In genomic region chr5:168736201-168736940, GRCh38 we compare ENCODE assay signal across 1 cellular context.
TF ChIP-seq lines count a peak whose summit lies in the region.

No MANE protein-coding gene starts in this region.

TF ChIP-seq in GM23338, 12 proteins besides CTCF, POLR2A, EP300 and RAD21 (continued from another document):
- TF ChIP-seq ZNF462 (CRISPR knock-in tag; IDR thresholded peaks at IDR 0.05) (no peak), CREB1 (CRISPR knock-in tag; IDR thresholded peaks at IDR 0.05; ENCODE audit: low read depth) (no peak), ZNF331 (CRISPR knock-in tag; IDR thresholded peaks at IDR 0.05; ENCODE audit: low read depth) (no peak), ZNF114 (CRISPR knock-in tag; IDR thresholded peaks at IDR 0.05) (no peak), REST (IDR thresholded peaks at IDR 0.05; ENCODE audit: unreplicated experiment) (no peak), ETS1 (IDR thresholded peaks at IDR 0.05) (no peak)
